ENCODE assay signal across 8 cellular contexts in genomic region chr3:85151555-85151954, GRCh38.
"Had no signal": no experiment of that assay in that cellular context is flagged by ENCODE, and none has a peak within 500 bp of the region (broad histone marks: within the 10 kb centered on the region; RNA-seq: fewer than 3 reads in every experiment).

No MANE protein-coding gene starts in this region.

- H3K4me3 ChIP-seq: K562 had no signal

- H3K36me3 Mint-ChIP-seq: IgD-negative memory B cell had no signal

- DNase-seq: IMR-90, KBM-7, KG1 had no signal

- H3K27me3 Mint-ChIP-seq: IgD-negative memory B cell had no signal

- FAIRE-seq: HepG2, HTR-8/SVneo, K562 had no signal

- H3K27ac Mint-ChIP-seq: IgD-negative memory B cell had no signal

- H3K4me3 Mint-ChIP-seq: IgD-negative memory B cell had no signal

- ATAC-seq: HepG2, K562 had no signal

- H3K4me1 Mint-ChIP-seq: IgD-negative memory B cell had no signal

- H3K27ac ChIP-seq: HL-60 had no signal
